18 cellular contexts compared by ENCODE assay signal in genomic region chr10:5588080-5588453, GRCh38.
A peak's percentile ranks its signal among the peaks of the same experiment; 100 is the strongest.
DNase-seq lines count a peak whose midpoint lies in the region; ATAC-seq, FAIRE-seq and TF ChIP-seq lines count a peak whose summit lies in the region.
"Had no signal": no experiment of that assay in that cellular context is flagged by ENCODE, and none has a peak within 500 bp of the region (broad histone marks: within the 10 kb centered on the region; RNA-seq: fewer than 3 reads in every experiment).

No MANE protein-coding gene starts in this region.

- peaks cover 10% of the 10 kb centered on the region for H3K9me1 ChIP-seq in IMR-90 (ENCODE audit: insufficient read depth, low read length)

- BruUV-seq in IMR-90 (replicated peaks; lab: Mats Ljungman, UMichigan) = no TSS peak
- BruUV-seq in PC-3 (replicated peaks; lab: Mats Ljungman, UMichigan) = no TSS peak

- H2BK15ac ChIP-seq in IMR-90 (ENCODE audit: low read depth, low read length) (no peak overlapping the region), H1 (ENCODE audit: low read length) (no peak overlapping the region)

- ATAC-seq in IMR-90 (ENCODE audit: low read depth) (no peak), PC-3 (no peak)
- no peak for ATAC-seq in naive thymus-derived CD8-positive, alpha-beta T cell
- ATAC-seq: GM12878, GM23338 had no signal

- H3K4me2 ChIP-seq in IMR-90 (ENCODE audit: low read depth, low read length) (no peak overlapping the region), PC-3 (ENCODE audit: low read length) (no peak overlapping the region), H1 (ENCODE audit: insufficient read depth in 1 of 2, low read depth in 2 of 2, low read length in 2 of 2) (no peak overlapping the region), neural progenitor cell (no peak overlapping the region)
- H3K4me2 ChIP-seq: GM23338 had no signal

- H2AK9ac ChIP-seq in IMR-90 (replicated peaks; ENCODE audit: low read depth, low read length, poor library complexity) = no peak overlapping the region

- peak overlapping the region; percentile 17 for H3K27ac Mint-ChIP-seq in neural progenitor cell
- H3K27ac Mint-ChIP-seq in naive thymus-derived CD8-positive, alpha-beta T cell = no peak overlapping the region
- H3K27ac Mint-ChIP-seq: B cell, GM23338, H9, IgD-negative memory B cell had no signal

- no peak for TF ChIP-seq POLR2A in IMR-90 (IDR thresholded peaks at IDR 0.05; ENCODE audit: low read depth, low read length)
- TF ChIP-seq POLR2A in H1 (IDR thresholded peaks at IDR 0.05; ENCODE audit: control extremely low read depth in 1 of 2, low read depth in 2 of 2, low read length in 2 of 2) = no peak
- no peak for TF ChIP-seq POLR2A in ovary (IDR thresholded peaks at IDR 0.05)

- H3K4me3 Mint-ChIP-seq in neural progenitor cell = peak overlapping the region; percentile 30
- H3K4me3 Mint-ChIP-seq in naive thymus-derived CD8-positive, alpha-beta T cell = no peak overlapping the region
- H3K4me3 Mint-ChIP-seq: B cell; CD4-positive, alpha-beta memory T cell; GM23338; H9; IgD-negative memory B cell had no signal

- H3K27ac ChIP-seq in IMR-90 (ENCODE audit: insufficient read depth, low read length) = no peak overlapping the region
- peak overlapping the region; percentile 100; the same call in 1 of the 2 replicates for H3K27ac ChIP-seq in PC-3 (ENCODE audit: low read length)
- no peak overlapping the region for H3K27ac ChIP-seq in H1 (ENCODE audit: low read depth, low read length)
- H3K27ac ChIP-seq in neural progenitor cell = no peak overlapping the region
- H3K27ac ChIP-seq in ovary = no peak overlapping the region
- H3K27ac ChIP-seq: C4-2B had no signal

- H2BK5ac ChIP-seq in IMR-90 (ENCODE audit: low read depth, low read length, poor library complexity, severe bottlenecking) (no peak overlapping the region), H1 (ENCODE audit: low read depth, low read length) (no peak overlapping the region)

- no peaks in the 10 kb centered on the region for H3K79me1 ChIP-seq in IMR-90 (ENCODE audit: low read depth in 1 of 2, low read length in 2 of 2)
- H3K79me1 ChIP-seq in H1 (ENCODE audit: low read depth, low read length) = no peaks in the 10 kb centered on the region

- H4K91ac ChIP-seq in IMR-90 (ENCODE audit: insufficient read depth, low read depth, low read length) (no peak overlapping the region), H1 (replicated peaks; ENCODE audit: insufficient read length, low read length) (no peak overlapping the region)

- H2AFZ ChIP-seq in IMR-90 (replicated peaks; ENCODE audit: low read length, poor library complexity) = no peak overlapping the region
- no peak overlapping the region for H2AFZ ChIP-seq in PC-3 (ENCODE audit: low read length)
- no peak overlapping the region for H2AFZ ChIP-seq in H1 (ENCODE audit: low read length)
- H2AFZ ChIP-seq in neural progenitor cell (replicated peaks) = no peak overlapping the region

- H2AK5ac ChIP-seq in IMR-90 (ENCODE audit: low read depth, low read length) (peak overlapping the region; percentile 73), H1 (ENCODE audit: low read depth, low read length) (no peak overlapping the region)

- H3K4ac ChIP-seq in IMR-90 (ENCODE audit: low read depth, low read length) (peak overlapping the region; percentile 33; the same call in 1 of the 2 replicates), H1 (replicated peaks; ENCODE audit: insufficient read length, low read depth, low read length) (no peak overlapping the region)

- H3K9me3 ChIP-seq in IMR-90 (ENCODE audit: control insufficient read depth, insufficient read depth, low read length) = no peaks in the 10 kb centered on the region
- no peaks in the 10 kb centered on the region for H3K9me3 ChIP-seq in PC-3 (ENCODE audit: low read length)
- H3K9me3 ChIP-seq in H1 (ENCODE audit: insufficient read depth in 2 of 2, low read depth in 1 of 2, low read length in 1 of 2) = no peaks in the 10 kb centered on the region
- H3K9me3 ChIP-seq in neural progenitor cell (ENCODE audit: low read depth) = no peaks in the 10 kb centered on the region
- H3K9me3 ChIP-seq in ovary = no peaks in the 10 kb centered on the region

- H4K8ac ChIP-seq in IMR-90 (ENCODE audit: low read depth in 2 of 2, low read length in 2 of 2) (no peak overlapping the region), H1 (ENCODE audit: extremely low read depth, insufficient read depth, low read length) (no peak overlapping the region)

- no peaks in the 10 kb centered on the region for H3K36me3 ChIP-seq in IMR-90 (ENCODE audit: control insufficient read depth, insufficient read depth, low read length)
- H3K36me3 ChIP-seq in PC-3 (ENCODE audit: low read depth, low read length) = no peaks in the 10 kb centered on the region
- H3K36me3 ChIP-seq in H1 (ENCODE audit: control insufficient read depth in 2 of 4, insufficient read depth in 4 of 4, low read length in 3 of 4) = no peaks in the 10 kb centered on the region
- no peaks in the 10 kb centered on the region for H3K36me3 ChIP-seq in neural progenitor cell
- no peaks in the 10 kb centered on the region for H3K36me3 ChIP-seq in ovary

- H3K9me3 Mint-ChIP-seq in neural progenitor cell = no peaks in the 10 kb centered on the region
- no peaks in the 10 kb centered on the region for H3K9me3 Mint-ChIP-seq in naive thymus-derived CD8-positive, alpha-beta T cell
- H3K9me3 Mint-ChIP-seq: CD4-positive, alpha-beta memory T cell; GM23338; H9 had no signal

- no peak for TF ChIP-seq EP300 in H1 (IDR thresholded peaks at IDR 0.05; ENCODE audit: borderline replicate concordance in 1 of 2, low read depth in 2 of 2, low read length in 2 of 2)
- no peak for TF ChIP-seq EP300 in ovary (IDR thresholded peaks at IDR 0.05)

- 100% methylated on average over 1 of the region's 6 CpGs; no CpG with 5 or more reads in 1 of the 2 experiments for WGBS in IMR-90 (ENCODE audit: extremely low coverage in 2 of 2, insufficient read length in 1 of 2), 2 experiments
- WGBS in H1 (ENCODE audit: extremely low coverage in 1 of 2, insufficient coverage in 1 of 2, insufficient read length in 1 of 2, insufficient replicate concordance in 2 of 2, low coverage in 1 of 2, low lambda C conversion rate in 2 of 2, missing lambda C conversion rate in 1 of 2), 2 experiments = 95% methylated on average over 6 of the region's 6 CpGs; no CpG with 5 or more reads in 1 of the 2 experiments
- WGBS in ovary, 3 donors = 91 to 94% (median 93%) methylated on average over 6 of the region's 6 CpGs

- H3K4me3 ChIP-seq in IMR-90 (ENCODE audit: insufficient read depth, low read depth, low read length) = no peak overlapping the region
- H3K4me3 ChIP-seq in PC-3 (ENCODE audit: low read length) = no peak overlapping the region
- H3K4me3 ChIP-seq in H1 (ENCODE audit: extremely low read depth in 1 of 4, insufficient read depth in 2 of 4, low read depth in 3 of 4, low read length in 4 of 4) = no peak overlapping the region
- no peak overlapping the region for H3K4me3 ChIP-seq in neural progenitor cell
- H3K4me3 ChIP-seq in ovary = no peak overlapping the region
- H3K4me3 ChIP-seq: GM12878, GM23338 had no signal

- DNase-seq in IMR-90 (no peak), PC-3 (no peak), H1 (ENCODE audit: low read depth in 1 of 2, low spot score in 2 of 2) (no peak), neural progenitor cell (ENCODE audit: low spot score) (no peak), NAMALWA (ENCODE audit: low spot score) (no peak), ovary (no peak), NCI-H1048 (lab: John Stamatoyannopoulos, UW) (no peak)
- no peak for DNase-seq in naive thymus-derived CD8-positive, alpha-beta T cell
- DNase-seq: CD4-positive, alpha-beta memory T cell; DMS79; H9 had no signal

- H3K27me3 ChIP-seq in IMR-90 (ENCODE audit: control insufficient read depth, insufficient read depth, low read length) = no peaks in the 10 kb centered on the region
- H3K27me3 ChIP-seq in PC-3 (ENCODE audit: low read length) = no peaks in the 10 kb centered on the region
- H3K27me3 ChIP-seq in H1 (replicated peaks in 1 of 4; ENCODE audit: control insufficient read depth in 3 of 4, extremely low read depth in 1 of 4, insufficient read depth in 3 of 4, low read length in 3 of 4) = no peaks in the 10 kb centered on the region; a peak in 1 of 7 replicates
- H3K27me3 ChIP-seq in neural progenitor cell = no peaks in the 10 kb centered on the region
- no peaks in the 10 kb centered on the region for H3K27me3 ChIP-seq in ovary

- 0 out of 2 replicates have a peak, but pooled peaks cover 2% of the 10 kb centered on the region for H3K23me2 ChIP-seq in H1 (ENCODE audit: low read depth, low read length)

- H3F3A ChIP-seq in PC-3 (ENCODE audit: low read length, unreplicated experiment) (no peaks in the 10 kb centered on the region), neural progenitor cell (ENCODE audit: low read depth) (peaks cover 27% of the 10 kb centered on the region)

- H3K4me1 ChIP-seq in IMR-90 (ENCODE audit: control insufficient read depth, insufficient read depth, low read length) (peaks cover 14% of the 10 kb centered on the region), PC-3 (ENCODE audit: insufficient read depth, low read length) (peaks cover 60% of the 10 kb centered on the region), H1 (replicated peaks in 1 of 4; ENCODE audit: control insufficient read depth in 3 of 4, insufficient read depth in 4 of 4, low read length in 3 of 4) (peaks cover 9 to 33% (median 21%) of the 10 kb centered on the region in 4 experiments), neural progenitor cell (peaks cover 61% of the 10 kb centered on the region), ovary (ENCODE audit: insufficient read depth) (no peaks in the 10 kb centered on the region)

- H2BK20ac ChIP-seq in IMR-90 (ENCODE audit: low read depth, low read length) = peak overlapping the region; percentile 53; the same call in 1 of the 2 replicates
- H2BK20ac ChIP-seq in H1 (ENCODE audit: low read length) = no peak overlapping the region

- intact Hi-C loops in IMR-90 (cut with micrococcal nuclease) = no loop called here
- intact Hi-C loops in PC-3 (cut with micrococcal nuclease) = loop anchor here (5.0 kb wide), 1 partner anchor 34 kb away; no protein-coding TSS in a partner anchor
- intact Hi-C loops in ovary (cut with DNase I) = no loop called here

- H4K20me1 ChIP-seq in IMR-90 (ENCODE audit: insufficient read depth, low read length) (no peaks in the 10 kb centered on the region), PC-3 (ENCODE audit: low read length) (no peaks in the 10 kb centered on the region), H1 (replicated peaks in 1 of 2; ENCODE audit: control insufficient read depth in 1 of 2, insufficient read depth in 2 of 2, low read length in 2 of 2) (no peaks in the 10 kb centered on the region), neural progenitor cell (ENCODE audit: low read depth) (no peaks in the 10 kb centered on the region)

- H3K27me3 Mint-ChIP-seq in neural progenitor cell (ENCODE audit: insufficient read depth, low read depth) = peaks cover 10% of the 10 kb centered on the region
- peaks cover 2 to 21% (median 13%) of the 10 kb centered on the region in 5 donors for H3K27me3 Mint-ChIP-seq in naive thymus-derived CD8-positive, alpha-beta T cell

- no peak overlapping the region for H3K9ac ChIP-seq in IMR-90 (ENCODE audit: low read depth, low read length)
- H3K9ac ChIP-seq in PC-3 (ENCODE audit: low read length) = no peak overlapping the region
- H3K9ac ChIP-seq in H1 (replicated peaks in 1 of 4; ENCODE audit: extremely low read depth in 1 of 4, low read depth in 3 of 4, low read length in 3 of 4) = no peak overlapping the region
- H3K9ac ChIP-seq in neural progenitor cell = no peak overlapping the region

- H3K4me1 Mint-ChIP-seq in neural progenitor cell = peaks cover 82% of the 10 kb centered on the region
- H3K4me1 Mint-ChIP-seq in naive thymus-derived CD8-positive, alpha-beta T cell = peaks cover 0 to 8% (median 2%) of the 10 kb centered on the region in 4 donors

- in situ Hi-C loops in IMR-90 (cut with MboI; ENCODE audit: low sequenced_read_pairs) = no loop called here

- H3K36me3 Mint-ChIP-seq in neural progenitor cell = no peaks in the 10 kb centered on the region
- peaks cover 0 to 1% (median 0%) of the 10 kb centered on the region in 3 donors for H3K36me3 Mint-ChIP-seq in naive thymus-derived CD8-positive, alpha-beta T cell
- H3K36me3 Mint-ChIP-seq: CD4-positive, alpha-beta memory T cell; IgD-negative memory B cell had no signal

- H4K5ac ChIP-seq in IMR-90 (ENCODE audit: low read depth, low read length) = no peak overlapping the region
- H4K5ac ChIP-seq in H1 (ENCODE audit: insufficient read length, low read depth, low read length) = no peak overlapping the region

- CTCF ChIA-PET in IMR-90 (lab: Yijun Ruan, JAX) (no interaction called here), PC-3 (lab: Charles Lee) (no interaction called here), H1 (lab: Charles Lee; ENCODE audit: partially characterized antibody) (interaction anchor here (1.2 to 1.5 kb wide), 2 partner anchors 35 to 55 kb away, joined by 3 to 12 read pairs; no protein-coding TSS in a partner anchor)

- TF ChIP-seq RAD21 in IMR-90 (IDR thresholded peaks at IDR 0.05; ENCODE audit: low read length) = no peak
- no peak for TF ChIP-seq RAD21 in H1 (IDR thresholded peaks at IDR 0.05 in 1 of 2, conservative IDR thresholded peaks at IDR 0.05 in 1 of 2; ENCODE audit: low read depth in 2 of 2, low read length in 2 of 2)

- H2BK12ac ChIP-seq in H1 (ENCODE audit: low read depth, low read length) = peak overlapping the region; percentile 35; the same call in 1 of the 2 replicates

- no peaks in the 10 kb centered on the region for H3K9me2 ChIP-seq in PC-3 (replicated peaks; ENCODE audit: low read length)

- no peak for TF ChIP-seq CTCF in IMR-90 (conservative IDR thresholded peaks at IDR 0.05; ENCODE audit: low read depth, low read length)
- no peak for TF ChIP-seq CTCF in PC-3 (conservative IDR thresholded peaks at IDR 0.05; ENCODE audit: low read depth, low read length)
- no peak for TF ChIP-seq CTCF in H1 (IDR thresholded peaks at IDR 0.05; ENCODE audit: control extremely low read depth in 1 of 3, insufficient read depth in 1 of 3, low read depth in 1 of 3, low read length in 3 of 3)
- no peak for TF ChIP-seq CTCF in neural progenitor cell (IDR thresholded peaks at IDR 0.05)
- TF ChIP-seq CTCF in ovary (IDR thresholded peaks at IDR 0.05) = no peak

- no peak for FAIRE-seq in H1 (lab: Jason Lieb, UNC)
- FAIRE-seq: A204.1, GM12878, GM18507 had no signal

- no peak overlapping the region for H3K23ac ChIP-seq in IMR-90 (ENCODE audit: low read depth, low read length)
- no peak overlapping the region for H3K23ac ChIP-seq in H1 (ENCODE audit: insufficient read length)

- H2BK120ac ChIP-seq in IMR-90 (ENCODE audit: low read depth, low read length) = peak overlapping the region; percentile 5; the same call in 1 of the 2 replicates
- no peak overlapping the region for H2BK120ac ChIP-seq in H1 (replicated peaks; ENCODE audit: low read depth, low read length)

- POLR2A ChIA-PET in IMR-90 (lab: Charles Lee; ENCODE audit: unreplicated experiment) = no interaction called here
- POLR2A ChIA-PET in PC-3 (lab: Charles Lee; ENCODE audit: unreplicated experiment) = no interaction called here
- POLR2A ChIA-PET in H1 (lab: Charles Lee; ENCODE audit: partially characterized antibody) = interaction anchor here (2.0 kb wide), 1 partner anchor 142 kb away, joined by 5 read pairs; no protein-coding TSS in a partner anchor
- POLR2A ChIA-PET in naive thymus-derived CD8-positive, alpha-beta T cell (lab: Charles Lee) = no interaction called here

- H3K56ac ChIP-seq in IMR-90 (ENCODE audit: extremely low read depth, insufficient read depth, low read length) (no peak overlapping the region), H1 (replicated peaks; ENCODE audit: insufficient read length, low read depth, low read length) (no peak overlapping the region)

- H3K14ac ChIP-seq in IMR-90 (replicated peaks; ENCODE audit: low read depth, low read length) (no peak overlapping the region), H1 (ENCODE audit: insufficient read length) (no peak overlapping the region)

- H3K18ac ChIP-seq in IMR-90 (ENCODE audit: low read depth, low read length) (no peak overlapping the region), H1 (ENCODE audit: extremely low read depth, low read length) (no peak overlapping the region)

- dilution Hi-C loops in IMR-90 (cut with HindIII; ENCODE audit: low sequenced_read_pairs, unreplicated experiment) = no loop called here

- H3K79me2 ChIP-seq in PC-3 (ENCODE audit: low read length) (no peaks in the 10 kb centered on the region), H1 (ENCODE audit: control insufficient read depth in 1 of 2, insufficient read depth in 2 of 2, low read length in 2 of 2) (no peaks in the 10 kb centered on the region), neural progenitor cell (ENCODE audit: low read depth) (no peaks in the 10 kb centered on the region)
